37 cellular contexts compared by ENCODE assay signal in genomic region chr22:12697441-12697840, GRCh38.
DNase-seq lines count a peak whose midpoint lies in the region; FAIRE-seq and TF ChIP-seq lines count a peak whose summit lies in the region.
"Had no signal": no experiment of that assay in that cellular context is flagged by ENCODE, and none has a peak within 500 bp of the region (broad histone marks: within the 10 kb centered on the region; RNA-seq: fewer than 3 reads in every experiment).

No MANE protein-coding gene starts in this region.

- POLR2A ChIA-PET in AG04450 (lab: Yijun Ruan, JAX) (no interaction called here), GM10248 (lab: Yijun Ruan, JAX) (no interaction called here)

- H2AFZ ChIP-seq in trophoblast cell (ENCODE audit: insufficient read depth, low read length, poor library complexity) = no peak overlapping the region

- peaks cover 14% of the 10 kb centered on the region for H3K9me3 ChIP-seq in AG04450 (ENCODE audit: control insufficient read depth, insufficient read depth, low read length)
- peaks cover 4 to 5% of the 10 kb centered on the region in 2 donors for H3K9me3 ChIP-seq in kidney (ENCODE audit: control insufficient read depth in 1 of 2, low read length in 2 of 2)
- peaks cover 9% of the 10 kb centered on the region for H3K9me3 ChIP-seq in trophoblast cell (ENCODE audit: insufficient read depth, low read depth, low read length)
- H3K9me3 ChIP-seq: BE2C, Caco-2 had no signal

- no peak overlapping the region for H3K18ac ChIP-seq in trophoblast cell (ENCODE audit: low read length)

- H2BK12ac ChIP-seq in trophoblast cell (ENCODE audit: low read length) = no peak overlapping the region

- H3K27ac Mint-ChIP-seq in chondrocyte (ENCODE audit: unreplicated experiment) = no peak overlapping the region
- H3K27ac Mint-ChIP-seq: B cell; CD14-positive monocyte; CD4-positive, alpha-beta memory T cell; CD4-positive, alpha-beta T cell; CD4-positive, CD25-positive, alpha-beta regulatory T cell; CD8-positive, alpha-beta memory T cell; CD8-positive, alpha-beta T cell had no signal

- no peaks in the 10 kb centered on the region for H3K79me1 ChIP-seq in trophoblast cell (ENCODE audit: low read length)

- no peaks in the 10 kb centered on the region for H3K4me1 ChIP-seq in kidney (ENCODE audit: control insufficient read depth in 1 of 2, insufficient read depth in 1 of 2, low read depth in 1 of 2, low read length in 2 of 2)
- H3K4me1 ChIP-seq in trophoblast cell (ENCODE audit: control insufficient read depth in 1 of 2, insufficient read depth in 2 of 2, low read length in 2 of 2) = no peaks in the 10 kb centered on the region
- H3K4me1 ChIP-seq: A549; BE2C; BLaER1; BLaER1 treated with 17β-estradiol and CSF1 and Interleukin-3, amounts not matched to agents 10 nM and 100 nM; Caco-2 had no signal

- no peak overlapping the region for H3K4me2 ChIP-seq in trophoblast cell (ENCODE audit: low read length)
- H3K4me2 ChIP-seq: A549; BLaER1; BLaER1 treated with 17β-estradiol and CSF1 and Interleukin-3, amounts not matched to agents 10 nM and 100 nM had no signal

- no peaks in the 10 kb centered on the region for H3K79me2 ChIP-seq in trophoblast cell (ENCODE audit: control insufficient read depth, insufficient read depth, low read length, poor library complexity)

- no peak overlapping the region for H4K8ac ChIP-seq in trophoblast cell (ENCODE audit: low read depth, low read length)

- H3K36me3 ChIP-seq in kidney (ENCODE audit: control insufficient read depth in 1 of 2, insufficient read depth in 2 of 2, low read length in 2 of 2) = no peaks in the 10 kb centered on the region
- H3K36me3 ChIP-seq in trophoblast cell (ENCODE audit: control insufficient read depth in 1 of 2, insufficient read depth in 2 of 2, low read length in 2 of 2) = no peaks in the 10 kb centered on the region
- H3K36me3 ChIP-seq: BE2C; BLaER1; BLaER1 treated with 17β-estradiol and CSF1 and Interleukin-3, amounts not matched to agents 10 nM and 100 nM had no signal

- intact Hi-C loops in kidney (cut with DNase I) = no loop called here

- H4K12ac ChIP-seq in trophoblast cell (ENCODE audit: low read depth, low read length) = no peak overlapping the region

- CTCF ChIA-PET in AG04450 (lab: Charles Lee) = no interaction called here
- CTCF ChIA-PET in GM10248 (lab: Yijun Ruan, JAX) = no interaction called here

- no peaks in the 10 kb centered on the region for H3K4me1 Mint-ChIP-seq in chondrocyte (ENCODE audit: low read depth)
- H3K4me1 Mint-ChIP-seq: B cell; CD14-positive monocyte; CD4-positive, alpha-beta memory T cell; CD4-positive, CD25-positive, alpha-beta regulatory T cell; CD8-positive, alpha-beta memory T cell had no signal

- no peak overlapping the region for H4K91ac ChIP-seq in trophoblast cell (ENCODE audit: low read depth, low read length)

- H3K36me3 Mint-ChIP-seq in chondrocyte (ENCODE audit: low read depth) = no peaks in the 10 kb centered on the region
- H3K36me3 Mint-ChIP-seq: CD14-positive monocyte; CD4-positive, CD25-positive, alpha-beta regulatory T cell; CD8-positive, alpha-beta memory T cell; CD8-positive, alpha-beta T cell had no signal

- peak overlapping the region; percentile 2 for H3K27ac ChIP-seq in AG04450 (ENCODE audit: low read depth, low read length)
- H3K27ac ChIP-seq in kidney (ENCODE audit: low read depth in 2 of 2, low read length in 2 of 2) = no peak overlapping the region
- no peak overlapping the region for H3K27ac ChIP-seq in trophoblast cell (ENCODE audit: low read depth, low read length)
- H3K27ac ChIP-seq: 22Rv1; A549; BLaER1; BLaER1 treated with 17β-estradiol and CSF1 and Interleukin-3, amounts not matched to agents 10 nM and 100 nM; C4-2B had no signal

- H3K4ac ChIP-seq in trophoblast cell (ENCODE audit: low read depth, low read length) = no peak overlapping the region

- H3K27me3 Mint-ChIP-seq in chondrocyte (ENCODE audit: low read depth) = no peaks in the 10 kb centered on the region
- H3K27me3 Mint-ChIP-seq: B cell; CD4-positive, alpha-beta memory T cell; CD4-positive, alpha-beta T cell; CD4-positive, CD25-positive, alpha-beta regulatory T cell; CD8-positive, alpha-beta memory T cell had no signal

- H2AK5ac ChIP-seq in trophoblast cell (ENCODE audit: low read length) = no peak overlapping the region

- no peak overlapping the region for H2BK120ac ChIP-seq in trophoblast cell (ENCODE audit: insufficient read depth, low read length, poor library complexity)

- no peak for FAIRE-seq in kidney (lab: Jason Lieb, UNC)
- FAIRE-seq: A204.1, A549, D721Med had no signal

- peaks cover 43% of the 10 kb centered on the region for H3K9me3 Mint-ChIP-seq in chondrocyte (ENCODE audit: low read depth)

- DNase-seq in AG04450 (ENCODE audit: low read depth, low spot score) = no peak
- peak; percentile 37 for DNase-seq in chondrocyte (ENCODE audit: low spot score)
- peak; percentile 3 for DNase-seq in kidney
- no peak for DNase-seq in trophoblast cell
- DNase-seq in GM10248 (ENCODE audit: extremely low spot score) = no peak
- DNase-seq in kidney glomerular epithelial cell (lab: John Stamatoyannopoulos, UW) = no peak
- no peak for DNase-seq in SK-N-DZ (ENCODE audit: low spot score)
- DNase-seq in activated gamma-delta T cell (lab: John Stamatoyannopoulos, UW) = no peak
- DNase-seq: 8988T; ACHN; AML-193; BE2C; C1 segment of cervical spinal cord; Caco-2; Calu3; CD4-positive, alpha-beta T cell; CD4-positive, CD25-positive, alpha-beta regulatory T cell; CD8-positive, alpha-beta memory T cell; CD8-positive, alpha-beta T cell; COR-L47; DMS 273 treated with DMSO at 0.1 percent for 48 hours; DMS153; DMS53; DMS79; DMS79 treated with DMSO at 0.1 percent for 48 hours; DND-41; EL had no signal

- H3K14ac ChIP-seq in trophoblast cell (ENCODE audit: low read length) = no peak overlapping the region

- no peak for TF ChIP-seq CTCF in AG04450 (IDR thresholded peaks at IDR 0.05; ENCODE audit: low read depth, low read length)
- no peak for TF ChIP-seq CTCF in chondrocyte (IDR thresholded peaks at IDR 0.05)
- no peak for TF ChIP-seq CTCF in kidney (IDR thresholded peaks at IDR 0.05; ENCODE audit: borderline replicate concordance, extremely low read depth, insufficient read depth)
- TF ChIP-seq CTCF in GM10248 (IDR thresholded peaks at IDR 0.05; ENCODE audit: control extremely low read depth, extremely low read depth, low read depth, missing control alignments) = no peak

- H3K23ac ChIP-seq in trophoblast cell (ENCODE audit: low read length) = no peak overlapping the region

- H3K4me3 ChIP-seq in AG04450 (ENCODE audit: low read depth, low read length) = no peak overlapping the region
- no peak overlapping the region for H3K4me3 ChIP-seq in kidney (ENCODE audit: low read length in 2 of 2)
- no peak overlapping the region for H3K4me3 ChIP-seq in trophoblast cell (ENCODE audit: low read depth, low read length)
- H3K4me3 ChIP-seq: A549; BLaER1; BLaER1 treated with 17β-estradiol and CSF1 and Interleukin-3, amounts not matched to agents 10 nM and 100 nM had no signal

- WGBS in trophoblast cell (ENCODE audit: extremely low coverage, insufficient coverage, insufficient read length) = no CpG with 5 or more reads among the region's 3 CpGs

- no peak overlapping the region for H3K4me3 Mint-ChIP-seq in chondrocyte (ENCODE audit: unreplicated experiment)
- H3K4me3 Mint-ChIP-seq: B cell; CD14-positive monocyte; CD4-positive, alpha-beta memory T cell; CD4-positive, alpha-beta T cell; CD4-positive, CD25-positive, alpha-beta regulatory T cell; CD8-positive, alpha-beta memory T cell; CD8-positive, alpha-beta T cell had no signal

- no peak overlapping the region for H3K9ac ChIP-seq in kidney (ENCODE audit: low read length in 2 of 2)
- H3K9ac ChIP-seq in trophoblast cell (ENCODE audit: low read length) = peak overlapping the region; percentile 38
- H3K9ac ChIP-seq: BLaER1; BLaER1 treated with 17β-estradiol and CSF1 and Interleukin-3, amounts not matched to agents 10 nM and 100 nM had no signal

- H2BK5ac ChIP-seq in trophoblast cell (ENCODE audit: low read depth, low read length, poor library complexity) = no peak overlapping the region

- H3K27me3 ChIP-seq in AG04450 (ENCODE audit: control insufficient read depth, insufficient read depth, low read length) (no peaks in the 10 kb centered on the region), trophoblast cell (ENCODE audit: insufficient read depth, low read length) (no peaks in the 10 kb centered on the region)
- H3K27me3 ChIP-seq: BE2C; BLaER1; BLaER1 treated with 17β-estradiol and CSF1 and Interleukin-3, amounts not matched to agents 10 nM and 100 nM had no signal

Comparison
In these comparisons a context has a peak if more than half of its experiments do, and no peak if none do; other contexts are left out.
1. DNase-seq: peak in chondrocyte (single experiment) and kidney (single experiment); none in AG04450 (single experiment), trophoblast cell (0 of 2), GM10248 (single experiment), kidney glomerular epithelial cell (single experiment), SK-N-DZ (single experiment) and activated gamma-delta T cell (single experiment).